In genomic region chr12:15278816-15279658, GRCh38 we compare ENCODE assay signal across 8 cellular contexts. TPM values are rescaled to one million over a fixed set of nuclear protein-coding genes. Genes with fewer than 3 reads are reported as not detected.
DNase-seq lines count a peak whose midpoint lies in the region; ATAC-seq, FAIRE-seq and TF ChIP-seq lines count a peak whose summit lies in the region.

No MANE protein-coding gene starts in this region.

- CTCF ChIA-PET in endothelial cell of umbilical vein (lab: Charles Lee), result interaction anchor here (1.5 to 6.7 kb wide), 4 partner anchors 8 to 305 kb away, joined by 4 to 84 read pairs (median 8); no protein-coding TSS in a partner anchor

- H3K27ac ChIP-seq in endothelial cell of umbilical vein (ENCODE audit: insufficient read depth, low read depth, low read length), result no peak overlapping the region
- H3K27ac ChIP-seq in ovary, result no peak overlapping the region
- H3K27ac ChIP-seq in neuronal stem cell (replicated peaks; ENCODE audit: low read length), result no peak overlapping the region

- ATAC-seq in HG02623 (IDR thresholded peaks at IDR 0.05; ENCODE audit: unreplicated experiment), result peak; percentile 58

- no peak overlapping the region for H3K23ac ChIP-seq in neuronal stem cell (ENCODE audit: low read depth, low read length, poor library complexity)

- 40 to 65% (median 64%) methylated on average over 10 of the region's 10 CpGs for WGBS in ovary, 3 donors
- WGBS in neuronal stem cell (ENCODE audit: extremely low coverage in 2 of 2, insufficient read length in 2 of 2, insufficient replicate concordance in 1 of 2), 2 donors, result no CpG with 5 or more reads among the region's 10 CpGs

- DNase-seq in DMS79 treated with DMSO at 0.1 percent for 48 hours (lab: John Stamatoyannopoulos, UW), result peak; percentile 92
- DNase-seq in NCI-H2196 (lab: John Stamatoyannopoulos, UW; ENCODE audit: unreplicated experiment), result peak; percentile 8
- peak; percentile 49 for DNase-seq in endothelial cell of umbilical vein (ENCODE audit: low read depth, low spot score)
- DNase-seq in ovary, result peak in 4 of 5 donors; percentile 20 to 43 (median 23)
- DNase-seq in CD1c-positive myeloid dendritic cell (ENCODE audit: extremely low spot score), result no peak
- no peak for DNase-seq in germinal center (ENCODE audit: low spot score)
- no peak for DNase-seq in neuronal stem cell (ENCODE audit: low spot score)

- H2BK12ac ChIP-seq in neuronal stem cell (ENCODE audit: low read length), result no peak overlapping the region

- no peaks in the 10 kb centered on the region for H3K36me3 ChIP-seq in endothelial cell of umbilical vein (ENCODE audit: control insufficient read depth in 2 of 2, extremely low read depth in 1 of 2, insufficient read depth in 2 of 2, low read length in 2 of 2)
- H3K36me3 ChIP-seq in ovary, result no peaks in the 10 kb centered on the region
- H3K36me3 ChIP-seq in neuronal stem cell (replicated peaks in 1 of 2; ENCODE audit: control insufficient read depth in 2 of 2, insufficient read depth in 2 of 2, low read length in 2 of 2), result no peaks in the 10 kb centered on the region

- dilution Hi-C loops in endothelial cell of umbilical vein (cut with MboI; ENCODE audit: extremely low pct_ligation_motif_present, low sequenced_read_pairs), result no loop called here

- POLR2A ChIA-PET in endothelial cell of umbilical vein (lab: Charles Lee), result no interaction called here

- H3K4me3 ChIP-seq in endothelial cell of umbilical vein (replicated peaks in 1 of 3; ENCODE audit: insufficient read depth in 1 of 3, low read depth in 1 of 3, low read length in 3 of 3), result no peak overlapping the region
- H3K4me3 ChIP-seq in ovary, result no peak overlapping the region
- no peak overlapping the region for H3K4me3 ChIP-seq in neuronal stem cell (ENCODE audit: low read length in 2 of 2)

- intact Hi-C loops in endothelial cell of umbilical vein (cut with micrococcal nuclease) (no loop called here), ovary (cut with DNase I) (loop anchor here (5.0 to 10.0 kb wide), 5 partner anchors 246 to 576 kb away; partner anchors contain the start of gene ART4 (in 2 of the 4))

- FAIRE-seq in endothelial cell of umbilical vein (lab: Jason Lieb, UNC), result no peak

- TF ChIP-seq EP300 in ovary (IDR thresholded peaks at IDR 0.05), result no peak

- H4K91ac ChIP-seq in neuronal stem cell (ENCODE audit: low read depth, low read length, poor library complexity), result no peak overlapping the region

- H2AFZ ChIP-seq in endothelial cell of umbilical vein (ENCODE audit: low read depth, low read length) (no peak overlapping the region), neuronal stem cell (ENCODE audit: low read length) (no peak overlapping the region)

- no peak overlapping the region for H2BK15ac ChIP-seq in neuronal stem cell (ENCODE audit: low read length)

- no peaks in the 10 kb centered on the region for H3K9me1 ChIP-seq in endothelial cell of umbilical vein (replicated peaks; ENCODE audit: control insufficient read depth, extremely low read depth, insufficient read depth, low read length)

- H3K79me2 ChIP-seq in endothelial cell of umbilical vein (ENCODE audit: control insufficient read depth, insufficient read depth, low read length), result no peaks in the 10 kb centered on the region

- H3K9me3 ChIP-seq in endothelial cell of umbilical vein (replicated peaks; ENCODE audit: control insufficient read depth, insufficient read depth, low read length), result no peaks in the 10 kb centered on the region
- no peaks in the 10 kb centered on the region for H3K9me3 ChIP-seq in ovary
- H3K9me3 ChIP-seq in neuronal stem cell (replicated peaks in 1 of 2; ENCODE audit: control insufficient read depth in 2 of 2, insufficient read depth in 1 of 2, low read depth in 1 of 2, low read length in 2 of 2), result no peaks in the 10 kb centered on the region

- no peaks in the 10 kb centered on the region for H4K20me1 ChIP-seq in endothelial cell of umbilical vein (replicated peaks; ENCODE audit: control insufficient read depth, extremely low read depth, insufficient read depth, low read length)

- no peak overlapping the region for H3K18ac ChIP-seq in neuronal stem cell (ENCODE audit: low read length)

- H3K4me2 ChIP-seq in endothelial cell of umbilical vein (ENCODE audit: insufficient read depth, low read length), result no peak overlapping the region
- no peak overlapping the region for H3K4me2 ChIP-seq in neuronal stem cell (ENCODE audit: insufficient read depth, low read length, poor library complexity, severe bottlenecking)

- H2BK120ac ChIP-seq in neuronal stem cell (ENCODE audit: low read depth, low read length), result no peak overlapping the region

- H3K79me1 ChIP-seq in neuronal stem cell (ENCODE audit: low read depth, low read length), result no peaks in the 10 kb centered on the region

- no peak overlapping the region for H3K14ac ChIP-seq in neuronal stem cell (ENCODE audit: low read length)

- H3K9ac ChIP-seq in endothelial cell of umbilical vein (replicated peaks; ENCODE audit: extremely low read depth, insufficient read depth, low read length) (no peak overlapping the region), neuronal stem cell (ENCODE audit: low read depth, low read length, poor library complexity) (no peak overlapping the region)

- no peak overlapping the region for H3K4ac ChIP-seq in neuronal stem cell (ENCODE audit: low read length)

- TF ChIP-seq POLR2A in endothelial cell of umbilical vein (IDR thresholded peaks at IDR 0.05; ENCODE audit: low read depth, low read length), result no peak
- no peak for TF ChIP-seq POLR2A in ovary (IDR thresholded peaks at IDR 0.05)

- H3K27me3 ChIP-seq in endothelial cell of umbilical vein (ENCODE audit: control insufficient read depth in 2 of 2, insufficient read depth in 2 of 2, low read length in 2 of 2), result peaks cover 0 to 1% of the 10 kb centered on the region in 2 experiments
- H3K27me3 ChIP-seq in ovary, result no peaks in the 10 kb centered on the region
- no peaks in the 10 kb centered on the region for H3K27me3 ChIP-seq in neuronal stem cell (ENCODE audit: control insufficient read depth in 3 of 3, insufficient read depth in 3 of 3, low read depth in 1 of 3, low read length in 3 of 3)

- BruUV-seq in endothelial cell of umbilical vein (replicated peaks; lab: Mats Ljungman, UMichigan), result no TSS peak

- no peak overlapping the region for H2BK5ac ChIP-seq in neuronal stem cell (ENCODE audit: low read length)

- no peak overlapping the region for H4K8ac ChIP-seq in neuronal stem cell (ENCODE audit: low read depth, low read length)

- H3K4me1 ChIP-seq in endothelial cell of umbilical vein (ENCODE audit: control insufficient read depth, extremely low read depth, insufficient read depth, low read length), result no peaks in the 10 kb centered on the region
- no peaks in the 10 kb centered on the region for H3K4me1 ChIP-seq in ovary (ENCODE audit: insufficient read depth)
- peaks cover 0 to 1% of the 10 kb centered on the region in 2 donors for H3K4me1 ChIP-seq in neuronal stem cell (ENCODE audit: control insufficient read depth in 2 of 2, insufficient read depth in 1 of 2, low read depth in 1 of 2, low read length in 2 of 2)

- no peak overlapping the region for H2AK5ac ChIP-seq in neuronal stem cell (ENCODE audit: low read depth, low read length)

- no peak for TF ChIP-seq CTCF in endothelial cell of umbilical vein (IDR thresholded peaks at IDR 0.05; ENCODE audit: extremely low read depth in 1 of 2, insufficient read depth in 1 of 2, low read depth in 1 of 2, low read length in 2 of 2)
- TF ChIP-seq CTCF in ovary (IDR thresholded peaks at IDR 0.05), result no peak

TF ChIP-seq in endothelial cell of umbilical vein, 7 proteins besides CTCF, POLR2A, EP300 and RAD21:
- TF ChIP-seq FOS (IDR thresholded peaks at IDR 0.05; ENCODE audit: borderline replicate concordance, insufficient read depth, low read length) (peak; percentile 10), POLR2AphosphoS5 (IDR thresholded peaks at IDR 0.05; ENCODE audit: insufficient read depth, low read depth, low read length) (no peak), JUN (IDR thresholded peaks at IDR 0.05; ENCODE audit: borderline replicate concordance, insufficient read depth, insufficient read length, low read depth) (no peak)

RNA-seq across cellular contexts. Expression of gene PTPRO, which starts 43.3 kb away (rescaled TPM):
- total RNA-seq in endothelial cell of umbilical vein (not detected in 2 replicates), ovary (1 to 10 TPM in 3 of 7 donors, under 1 TPM in 4; 0.30 to 2.1 (median 0.83) TPM)
- polyA plus RNA-seq in endothelial cell of umbilical vein (not detected in 2 replicates), ovary (1 to 10 TPM in 1 of 2 donors, under 1 TPM in 1; 0.58 to 3.7 TPM)
- not detected in 2 replicates for polyA plus RNA-seq in endothelial cell of umbilical vein (2011; cell fraction: cytosol; rRNA removed)
- not detected in 2 replicates for polyA plus RNA-seq in endothelial cell of umbilical vein (2011; cell fraction: nucleus; rRNA removed)
- polyA plus RNA-seq in endothelial cell of umbilical vein (2012), result not detected in 2 replicates
- polyA minus RNA-seq in endothelial cell of umbilical vein, result not detected in 2 replicates
- polyA minus RNA-seq in endothelial cell of umbilical vein (2011; cell fraction: cytosol; rRNA and poly(A)+ RNA removed), result not detected
- not detected in 2 replicates for polyA minus RNA-seq in endothelial cell of umbilical vein (2011; cell fraction: nucleus; rRNA and poly(A)+ RNA removed)
- 3.8 TPM for polyA plus RNA-seq in neuronal stem cell (2013, experiment 1 of 2)
- 3.5 TPM for polyA plus RNA-seq in neuronal stem cell (2013, experiment 2 of 2)

RNA-seq across cellular contexts. Expression of gene RERG, which starts 57.8 kb away (rescaled TPM):
- not detected in 2 replicates for total RNA-seq in endothelial cell of umbilical vein
- polyA plus RNA-seq in endothelial cell of umbilical vein, result not detected in 2 replicates
- polyA plus RNA-seq in endothelial cell of umbilical vein (2011; cell fraction: cytosol; rRNA removed), result 0.03 TPM in 1 of 2 replicates, not detected in the other
- not detected in 2 replicates for polyA plus RNA-seq in endothelial cell of umbilical vein (2011; cell fraction: nucleus; rRNA removed)
- polyA plus RNA-seq in endothelial cell of umbilical vein (2012), result not detected in 2 replicates
- polyA minus RNA-seq in endothelial cell of umbilical vein, result not detected in 2 replicates
- not detected for polyA minus RNA-seq in endothelial cell of umbilical vein (2011; cell fraction: cytosol; rRNA and poly(A)+ RNA removed)
- polyA minus RNA-seq in endothelial cell of umbilical vein (2011; cell fraction: nucleus; rRNA and poly(A)+ RNA removed), result 0.91 TPM in 1 of 2 replicates, not detected in the other
- total RNA-seq in ovary, result 10 to 100 TPM; 12.9 to 87.2 (median 36.7) TPM
- polyA plus RNA-seq in ovary, result 10 to 100 TPM; 14.2 to 96.8 TPM
- 0.03 TPM for polyA plus RNA-seq in neuronal stem cell (2013, experiment 1 of 2)
- polyA plus RNA-seq in neuronal stem cell (2013, experiment 2 of 2), result 0.10 TPM

Comparison
In these comparisons a context has a peak if more than half of its experiments do, and no peak if none do; other contexts are left out.
1. DNase-seq: peak in DMS79 treated with DMSO at 0.1 percent for 48 hours (single experiment), NCI-H2196 (single experiment), endothelial cell of umbilical vein (single experiment) and ovary (4 of 5); none in CD1c-positive myeloid dendritic cell (single experiment), germinal center (single experiment) and neuronal stem cell (single experiment).
2. RNA of gene RERG, which starts 57.8 kb away (total RNA-seq): 12.9 to 87.2 TPM in ovary; not detected in endothelial cell of umbilical vein; every median in the first group is over 10 times any median in the second.